Comparison of ENCODE assay signal across 8 cellular contexts in the genomic region with DNA sequence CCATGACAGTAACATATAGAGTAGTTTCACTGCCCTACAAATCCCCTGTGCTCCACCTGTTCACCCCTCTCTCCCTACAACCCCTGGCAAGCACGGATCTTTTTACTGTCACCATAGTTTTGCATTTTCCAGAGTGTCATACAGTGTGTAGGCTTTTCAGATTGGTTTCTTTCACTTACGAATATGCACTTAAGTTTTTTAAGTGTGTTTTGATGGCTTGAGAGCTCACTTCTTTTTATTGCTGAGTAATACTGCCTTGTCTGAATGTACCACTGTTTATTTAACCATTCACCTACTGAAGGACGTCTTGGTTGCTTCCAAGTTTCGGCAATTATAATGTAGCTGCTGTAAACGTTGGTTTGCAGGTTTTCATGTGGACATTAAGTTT.
A peak's percentile ranks its signal among the peaks of the same experiment; 100 is the strongest.
DNase-seq lines count a peak whose midpoint lies in the region; ATAC-seq and TF ChIP-seq lines count a peak whose summit lies in the region.

No MANE protein-coding gene starts in this region.

- peak overlapping the region; percentile 1; the same call in 1 of the 2 replicates for H3K27ac Mint-ChIP-seq in WTC11
- H3K27ac Mint-ChIP-seq in nephron progenitor cell, result peak overlapping the region; percentile 44

- ATAC-seq in GM18870 (IDR thresholded peaks at IDR 0.05; ENCODE audit: unreplicated experiment) (peak; percentile 40), HG03097 (IDR thresholded peaks at IDR 0.05; ENCODE audit: low FRiP score, unreplicated experiment) (peak; percentile 35), WTC11 (no peak)

- TF ChIP-seq CTCF in A673 (conservative IDR thresholded peaks at IDR 0.05; ENCODE audit: low read depth, low read length), result no peak
- no peak for TF ChIP-seq CTCF in WTC11 (IDR thresholded peaks at IDR 0.05)
- TF ChIP-seq CTCF in nephron progenitor cell (IDR thresholded peaks at IDR 0.05), result no peak
- no peak for TF ChIP-seq CTCF in RWPE1 (conservative IDR thresholded peaks at IDR 0.05; ENCODE audit: low read depth)
- TF ChIP-seq CTCF in smooth muscle cell (IDR thresholded peaks at IDR 0.05; ENCODE audit: borderline replicate concordance, insufficient read depth, poor library complexity, severe bottlenecking), result no peak

- H3K79me2 ChIP-seq in smooth muscle cell (ENCODE audit: low read depth), result no peaks in the 10 kb centered on the region

- H3K4me1 ChIP-seq in A673 (ENCODE audit: insufficient read depth, low read length, poor library complexity, severe bottlenecking) (peaks cover 25% of the 10 kb centered on the region), smooth muscle cell (ENCODE audit: low read depth) (no peaks in the 10 kb centered on the region)

- WGBS in smooth muscle cell (ENCODE audit: low lambda C conversion rate), result 75% methylated on average over 5 of the region's 5 CpGs

- no peaks in the 10 kb centered on the region for H3K9me3 Mint-ChIP-seq in WTC11
- H3K9me3 Mint-ChIP-seq in nephron progenitor cell, result no peaks in the 10 kb centered on the region

- H3K27me3 Mint-ChIP-seq in WTC11 (ENCODE audit: low read depth), result no peaks in the 10 kb centered on the region
- H3K27me3 Mint-ChIP-seq in nephron progenitor cell (ENCODE audit: low read depth, poor library complexity), result no peaks in the 10 kb centered on the region

- H3K4me3 ChIP-seq in A673 (ENCODE audit: low read depth, low read length, poor library complexity, severe bottlenecking) (no peak overlapping the region), smooth muscle cell (no peak overlapping the region)

- no peaks in the 10 kb centered on the region for H3F3A ChIP-seq in smooth muscle cell (ENCODE audit: low read depth)

- H3K36me3 Mint-ChIP-seq in WTC11, result no peaks in the 10 kb centered on the region
- no peaks in the 10 kb centered on the region for H3K36me3 Mint-ChIP-seq in nephron progenitor cell (ENCODE audit: low read depth)

- no TSS peak for BruUV-seq in A673 (replicated peaks; lab: Mats Ljungman, UMichigan)

- DNase-seq in A673 (ENCODE audit: low spot score), result peak; percentile 5
- no peak for DNase-seq in WTC11 (ENCODE audit: low spot score)
- DNase-seq in nephron progenitor cell, result no peak
- no peak for DNase-seq in NCI-H2081 treated with DMSO at 0.1 percent for 48 hours (lab: John Stamatoyannopoulos, UW)
- DNase-seq in RWPE1 (ENCODE audit: low spot score), result no peak
- no peak for DNase-seq in smooth muscle cell (lab: John Stamatoyannopoulos, UW; ENCODE audit: unreplicated experiment)

- H3K4me1 Mint-ChIP-seq in WTC11, result peaks cover 33% of the 10 kb centered on the region
- H3K4me1 Mint-ChIP-seq in nephron progenitor cell, result peaks cover 27% of the 10 kb centered on the region

- no peaks in the 10 kb centered on the region for H3K9me3 ChIP-seq in A673 (ENCODE audit: low read depth, low read length, poor library complexity, severe bottlenecking)
- H3K9me3 ChIP-seq in smooth muscle cell (replicated peaks; ENCODE audit: low read depth), result no peaks in the 10 kb centered on the region

- POLR2A ChIA-PET in A673 (lab: Charles Lee; ENCODE audit: low non-redundant PET), result interaction anchor here (0.6 kb wide), 1 partner anchor 156 kb away, joined by 7 read pairs; no protein-coding TSS in a partner anchor
- POLR2A ChIA-PET in WTC11 (lab: Charles Lee), result no interaction called here
- POLR2A ChIA-PET in RWPE1 (lab: Yijun Ruan, JAX; ENCODE audit: low non-redundant PET), result no interaction called here

- H3K4me3 Mint-ChIP-seq in WTC11 (no peak overlapping the region), nephron progenitor cell (no peak overlapping the region)

- no peaks in the 10 kb centered on the region for H3K27me3 ChIP-seq in A673 (replicated peaks; ENCODE audit: insufficient read depth, low read depth, low read length, poor library complexity)
- no peaks in the 10 kb centered on the region for H3K27me3 ChIP-seq in smooth muscle cell (ENCODE audit: low read depth)

- no peak overlapping the region for H3K9ac ChIP-seq in smooth muscle cell (ENCODE audit: low read depth)

- H3K27ac ChIP-seq in A673 (ENCODE audit: low read depth, low read length, poor library complexity, severe bottlenecking) (peak overlapping the region; percentile 7), RWPE1 (no peak overlapping the region), smooth muscle cell (ENCODE audit: low read depth) (no peak overlapping the region)

- H2AFZ ChIP-seq in smooth muscle cell (ENCODE audit: low read depth), result no peak overlapping the region

- no peaks in the 10 kb centered on the region for H4K20me1 ChIP-seq in smooth muscle cell (ENCODE audit: low read depth)

- H3K36me3 ChIP-seq in A673 (ENCODE audit: insufficient read depth, low read length, poor library complexity, severe bottlenecking) (no peaks in the 10 kb centered on the region), smooth muscle cell (ENCODE audit: low read depth) (no peaks in the 10 kb centered on the region)

- CTCF ChIA-PET in A673 (lab: Charles Lee), result no interaction called here
- CTCF ChIA-PET in WTC11 (lab: Charles Lee), result no interaction called here
- CTCF ChIA-PET in RWPE1 (lab: Yijun Ruan, JAX), result no interaction called here

- no peak overlapping the region for H3K4me2 ChIP-seq in smooth muscle cell

- intact Hi-C loops in A673 (cut with micrococcal nuclease; ENCODE audit: unreplicated experiment), result no loop called here

TF ChIP-seq in WTC11, 78 proteins besides CTCF, POLR2A, EP300 and RAD21 (continues in another document):
- TF ChIP-seq CBFB (CRISPR knock-in tag; IDR thresholded peaks at IDR 0.05; ENCODE audit: low read depth) (no peak), GABPB1 (CRISPR knock-in tag; IDR thresholded peaks at IDR 0.05) (no peak), ZNF317 (CRISPR knock-in tag; IDR thresholded peaks at IDR 0.05; ENCODE audit: borderline replicate concordance, low read depth) (no peak), GTF2I (CRISPR knock-in tag; conservative IDR thresholded peaks at IDR 0.05) (no peak), SMAD4 (CRISPR knock-in tag; IDR thresholded peaks at IDR 0.05) (no peak), RORB (CRISPR knock-in tag; IDR thresholded peaks at IDR 0.05) (no peak), ELF4 (CRISPR knock-in tag; IDR thresholded peaks at IDR 0.05; ENCODE audit: low read depth) (no peak), JUN (CRISPR knock-in tag; IDR thresholded peaks at IDR 0.05) (no peak)
- TF ChIP-seq, protein P1, sequence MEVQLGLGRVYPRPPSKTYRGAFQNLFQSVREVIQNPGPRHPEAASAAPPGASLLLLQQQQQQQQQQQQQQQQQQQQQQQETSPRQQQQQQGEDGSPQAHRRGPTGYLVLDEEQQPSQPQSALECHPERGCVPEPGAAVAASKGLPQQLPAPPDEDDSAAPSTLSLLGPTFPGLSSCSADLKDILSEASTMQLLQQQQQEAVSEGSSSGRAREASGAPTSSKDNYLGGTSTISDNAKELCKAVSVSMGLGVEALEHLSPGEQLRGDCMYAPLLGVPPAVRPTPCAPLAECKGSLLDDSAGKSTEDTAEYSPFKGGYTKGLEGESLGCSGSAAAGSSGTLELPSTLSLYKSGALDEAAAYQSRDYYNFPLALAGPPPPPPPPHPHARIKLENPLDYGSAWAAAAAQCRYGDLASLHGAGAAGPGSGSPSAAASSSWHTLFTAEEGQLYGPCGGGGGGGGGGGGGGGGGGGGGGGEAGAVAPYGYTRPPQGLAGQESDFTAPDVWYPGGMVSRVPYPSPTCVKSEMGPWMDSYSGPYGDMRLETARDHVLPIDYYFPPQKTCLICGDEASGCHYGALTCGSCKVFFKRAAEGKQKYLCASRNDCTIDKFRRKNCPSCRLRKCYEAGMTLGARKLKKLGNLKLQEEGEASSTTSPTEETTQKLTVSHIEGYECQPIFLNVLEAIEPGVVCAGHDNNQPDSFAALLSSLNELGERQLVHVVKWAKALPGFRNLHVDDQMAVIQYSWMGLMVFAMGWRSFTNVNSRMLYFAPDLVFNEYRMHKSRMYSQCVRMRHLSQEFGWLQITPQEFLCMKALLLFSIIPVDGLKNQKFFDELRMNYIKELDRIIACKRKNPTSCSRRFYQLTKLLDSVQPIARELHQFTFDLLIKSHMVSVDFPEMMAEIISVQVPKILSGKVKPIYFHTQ (CRISPR knock-in tag; IDR thresholded peaks at IDR 0.05), result no peak
- TF ChIP-seq, protein P2, sequence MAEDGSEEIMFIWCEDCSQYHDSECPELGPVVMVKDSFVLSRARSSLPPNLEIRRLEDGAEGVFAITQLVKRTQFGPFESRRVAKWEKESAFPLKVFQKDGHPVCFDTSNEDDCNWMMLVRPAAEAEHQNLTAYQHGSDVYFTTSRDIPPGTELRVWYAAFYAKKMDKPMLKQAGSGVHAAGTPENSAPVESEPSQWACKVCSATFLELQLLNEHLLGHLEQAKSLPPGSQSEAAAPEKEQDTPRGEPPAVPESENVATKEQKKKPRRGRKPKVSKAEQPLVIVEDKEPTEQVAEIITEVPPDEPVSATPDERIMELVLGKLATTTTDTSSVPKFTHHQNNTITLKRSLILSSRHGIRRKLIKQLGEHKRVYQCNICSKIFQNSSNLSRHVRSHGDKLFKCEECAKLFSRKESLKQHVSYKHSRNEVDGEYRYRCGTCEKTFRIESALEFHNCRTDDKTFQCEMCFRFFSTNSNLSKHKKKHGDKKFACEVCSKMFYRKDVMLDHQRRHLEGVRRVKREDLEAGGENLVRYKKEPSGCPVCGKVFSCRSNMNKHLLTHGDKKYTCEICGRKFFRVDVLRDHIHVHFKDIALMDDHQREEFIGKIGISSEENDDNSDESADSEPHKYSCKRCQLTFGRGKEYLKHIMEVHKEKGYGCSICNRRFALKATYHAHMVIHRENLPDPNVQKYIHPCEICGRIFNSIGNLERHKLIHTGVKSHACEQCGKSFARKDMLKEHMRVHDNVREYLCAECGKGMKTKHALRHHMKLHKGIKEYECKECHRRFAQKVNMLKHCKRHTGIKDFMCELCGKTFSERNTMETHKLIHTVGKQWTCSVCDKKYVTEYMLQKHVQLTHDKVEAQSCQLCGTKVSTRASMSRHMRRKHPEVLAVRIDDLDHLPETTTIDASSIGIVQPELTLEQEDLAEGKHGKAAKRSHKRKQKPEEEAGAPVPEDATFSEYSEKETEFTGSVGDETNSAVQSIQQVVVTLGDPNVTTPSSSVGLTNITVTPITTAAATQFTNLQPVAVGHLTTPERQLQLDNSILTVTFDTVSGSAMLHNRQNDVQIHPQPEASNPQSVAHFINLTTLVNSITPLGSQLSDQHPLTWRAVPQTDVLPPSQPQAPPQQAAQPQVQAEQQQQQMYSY (CRISPR knock-in tag; IDR thresholded peaks at IDR 0.05), result no peak
- TF ChIP-seq, protein P3, sequence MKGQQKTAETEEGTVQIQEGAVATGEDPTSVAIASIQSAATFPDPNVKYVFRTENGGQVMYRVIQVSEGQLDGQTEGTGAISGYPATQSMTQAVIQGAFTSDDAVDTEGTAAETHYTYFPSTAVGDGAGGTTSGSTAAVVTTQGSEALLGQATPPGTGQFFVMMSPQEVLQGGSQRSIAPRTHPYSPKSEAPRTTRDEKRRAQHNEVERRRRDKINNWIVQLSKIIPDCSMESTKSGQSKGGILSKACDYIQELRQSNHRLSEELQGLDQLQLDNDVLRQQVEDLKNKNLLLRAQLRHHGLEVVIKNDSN (CRISPR knock-in tag; IDR thresholded peaks at IDR 0.05), result no peak
